ENCODE assay signal across 2 cellular contexts in genomic region chr17:41707803-41708669, GRCh38.
TF ChIP-seq lines count a peak whose summit lies in the region.

No MANE protein-coding gene starts in this region.

TF ChIP-seq in HepG2, 621 proteins besides CTCF, POLR2A, EP300 and RAD21:
- no peak for TF ChIP-seq ZNF143 (CRISPR knock-in tag; IDR thresholded peaks at IDR 0.05)
- 0 out of 2 replicates have a peak, but pooled peaks have one; percentile 16 for TF ChIP-seq ZNF362 (CRISPR knock-in tag; IDR thresholded peaks at IDR 0.05; ENCODE audit: borderline replicate concordance)
- TF ChIP-seq SMAD1 (CRISPR knock-in tag; IDR thresholded peaks at IDR 0.05; ENCODE audit: borderline replicate concordance, low read depth) = no peak
- TF ChIP-seq ZFP82 (CRISPR knock-in tag; IDR thresholded peaks at IDR 0.05; ENCODE audit: borderline replicate concordance) = peak; percentile 33; the same call in 1 of the 2 replicates
- peak; percentile 78; the same call in 1 of the 2 replicates for TF ChIP-seq ZNF121 (CRISPR knock-in tag; IDR thresholded peaks at IDR 0.05)
- no peak for TF ChIP-seq DNMT1 (CRISPR knock-in tag; IDR thresholded peaks at IDR 0.05)
- TF ChIP-seq PAF1 (CRISPR knock-in tag; IDR thresholded peaks at IDR 0.05) = no peak
- no peak for TF ChIP-seq SOX6 (IDR thresholded peaks at IDR 0.05)
- no peak for TF ChIP-seq SOX6 (CRISPR knock-in tag; IDR thresholded peaks at IDR 0.05)

TF ChIP-seq in K562, 482 proteins besides CTCF, POLR2A, EP300 and RAD21:
- TF ChIP-seq NCOA4 (IDR thresholded peaks at IDR 0.05; ENCODE audit: partially characterized antibody) (no peak), ELF2 (CRISPR knock-in tag; IDR thresholded peaks at IDR 0.05) (0 out of 2 replicates have a peak, but pooled peaks have one; percentile 20)
